ENCODE assay signal across 25 cellular contexts in the genomic region with DNA sequence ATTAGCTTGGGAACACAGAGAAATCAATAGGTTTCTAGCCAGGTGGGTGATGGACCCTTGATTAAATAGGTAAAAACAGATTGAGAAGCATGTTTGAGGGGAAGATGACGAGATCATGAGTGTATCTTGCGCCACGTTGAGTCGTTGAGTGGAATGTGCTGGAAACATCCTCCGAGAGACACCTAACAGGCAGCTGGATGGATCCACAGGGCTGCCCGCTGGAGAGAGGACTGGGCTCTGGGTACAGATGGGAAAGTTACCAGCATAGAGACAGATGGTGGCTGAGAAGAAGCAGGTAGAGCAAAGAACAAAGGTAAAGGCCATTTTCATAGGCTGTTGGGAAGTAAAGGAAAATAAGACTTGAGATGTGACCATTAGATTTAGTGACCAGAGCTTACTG. TPM values are rescaled to one million over a fixed set of nuclear protein-coding genes. Genes with fewer than 3 reads are reported as not detected.
A peak's percentile ranks its signal among the peaks of the same experiment; 100 is the strongest.
DNase-seq lines count a peak whose midpoint lies in the region; ATAC-seq, FAIRE-seq and TF ChIP-seq lines count a peak whose summit lies in the region.
"Had no signal": no experiment of that assay in that cellular context is flagged by ENCODE, and none has a peak within 500 bp of the region (broad histone marks: within the 10 kb centered on the region; RNA-seq: fewer than 3 reads in every experiment).

No MANE protein-coding gene starts in this region.

- H3K36me3 ChIP-seq in BLaER1 treated with 17β-estradiol and CSF1 and Interleukin-3, amounts not matched to agents 10 nM and 100 nM = peaks cover 0 to 43% (median 17%) of the 10 kb centered on the region in 11 experiments; a peak in 16 of 22 replicates
- H3K36me3 ChIP-seq: pancreas, right lobe of liver had no signal

- H3K36me3 Mint-ChIP-seq in activated CD8-positive, alpha-beta T cell treated with anti-CD3 and anti-CD28 coated beads for 36 hours (ENCODE audit: low read depth) = peaks cover 31% of the 10 kb centered on the region
- H3K36me3 Mint-ChIP-seq in effector memory CD8-positive, alpha-beta T cell (ENCODE audit: insufficient read depth) = peaks cover 2% of the 10 kb centered on the region

- no peak for TF ChIP-seq POLR2A in GM12892 (IDR thresholded peaks at IDR 0.05; ENCODE audit: low read depth, low read length)

- H3K9ac ChIP-seq in BLaER1 treated with 17β-estradiol and CSF1 and Interleukin-3, amounts not matched to agents 10 nM and 100 nM = peak overlapping the region in 7 of 11 experiments; percentile 43 to 75 (median 65); a peak in 8 of 22 replicates
- H3K9ac ChIP-seq: SK-N-SH had no signal

- no peaks in the 10 kb centered on the region for H3K27me3 Mint-ChIP-seq in activated CD8-positive, alpha-beta T cell treated with anti-CD3 and anti-CD28 coated beads for 36 hours
- peaks cover 0 to 10% of the 10 kb centered on the region in 2 donors for H3K27me3 Mint-ChIP-seq in effector memory CD8-positive, alpha-beta T cell
- H3K27me3 Mint-ChIP-seq: activated naive CD8-positive, alpha-beta T cell had no signal

- H3K9me3 ChIP-seq in BLaER1 treated with 17β-estradiol and CSF1 and Interleukin-3, amounts not matched to agents 10 nM and 100 nM (replicated peaks in 1 of 11) = no peaks in the 10 kb centered on the region
- H3K9me3 ChIP-seq: body of pancreas, pancreas, right lobe of liver, SK-N-SH, testis had no signal

- peak overlapping the region; percentile 50 to 95 (median 81); a peak in 20 of 22 replicates for H3K4me2 ChIP-seq in BLaER1 treated with 17β-estradiol and CSF1 and Interleukin-3, amounts not matched to agents 10 nM and 100 nM
- H3K4me2 ChIP-seq: SK-N-SH had no signal

- no peak for ATAC-seq in activated CD8-positive, alpha-beta T cell treated with anti-CD3 and anti-CD28 coated beads for 36 hours
- ATAC-seq in effector memory CD8-positive, alpha-beta T cell (replicated peaks) = no peak
- ATAC-seq in HG03520 (IDR thresholded peaks at IDR 0.05; ENCODE audit: unreplicated experiment) (no peak), HG02938 (IDR thresholded peaks at IDR 0.05; ENCODE audit: unreplicated experiment) (no peak)
- ATAC-seq: body of pancreas, HCT116 had no signal

- peaks cover 45% of the 10 kb centered on the region for H3K4me1 Mint-ChIP-seq in activated CD8-positive, alpha-beta T cell treated with anti-CD3 and anti-CD28 coated beads for 36 hours (ENCODE audit: low read depth)
- peaks cover 27 to 29% of the 10 kb centered on the region in 2 donors for H3K4me1 Mint-ChIP-seq in effector memory CD8-positive, alpha-beta T cell (ENCODE audit: low read depth in 2 of 2)

- H4K20me1 ChIP-seq in BLaER1 treated with 17β-estradiol and CSF1 and Interleukin-3, amounts not matched to agents 10 nM and 100 nM = 0 out of 22 replicates have a peak, but pooled peaks cover 0 to under 1% (median 0%) of the 10 kb centered on the region in 11 experiments

- DNase-seq in GM12892 (ENCODE audit: insufficient read length) (no peak), AG20443 (ENCODE audit: low spot score) (no peak)
- no peak for DNase-seq in activated CD8-positive, alpha-beta T cell treated with anti-CD3 and anti-CD28 coated beads for 36 hours
- DNase-seq in effector memory CD8-positive, alpha-beta T cell = no peak
- DNase-seq: activated CD4-positive, alpha-beta T cell treated with anti-CD3 and anti-CD28 coated beads for 1 hour; body of pancreas; DMS79 treated with DMSO at 0.1 percent for 48 hours; glutamatergic neuron; left cardiac atrium; mesenchymal stem cell; naive B cell; NCI-H1105; NCI-H2029 treated with DMSO at 0.1 percent for 48 hours; NCI-H446; pancreas; RPMI8226; SK-N-SH; testis had no signal

- no peaks in the 10 kb centered on the region for H3K9me3 Mint-ChIP-seq in activated CD8-positive, alpha-beta T cell treated with anti-CD3 and anti-CD28 coated beads for 36 hours
- H3K9me3 Mint-ChIP-seq in effector memory CD8-positive, alpha-beta T cell = no peaks in the 10 kb centered on the region
- H3K9me3 Mint-ChIP-seq: naive B cell had no signal

- POLR2A ChIA-PET in activated CD8-positive, alpha-beta T cell treated with anti-CD3 and anti-CD28 coated beads for 36 hours (lab: Charles Lee) = interaction anchor here (1.2 to 1.7 kb wide), 3 partner anchors 9 to 67 kb away, joined by 3 to 10 read pairs (median 3); no protein-coding TSS in a partner anchor

- no peak for TF ChIP-seq CTCF in activated CD8-positive, alpha-beta T cell treated with anti-CD3 and anti-CD28 coated beads for 36 hours (IDR thresholded peaks at IDR 0.05)

- H3K4me3 Mint-ChIP-seq in activated CD8-positive, alpha-beta T cell treated with anti-CD3 and anti-CD28 coated beads for 36 hours = peak overlapping the region; percentile 67
- H3K4me3 Mint-ChIP-seq in effector memory CD8-positive, alpha-beta T cell = peak overlapping the region; percentile 74 to 75

- peak overlapping the region in 10 of 11 experiments; percentile 56 to 85 (median 75); a peak in 19 of 22 replicates for H3K27ac ChIP-seq in BLaER1 treated with 17β-estradiol and CSF1 and Interleukin-3, amounts not matched to agents 10 nM and 100 nM
- H3K27ac ChIP-seq: body of pancreas, pancreas, right lobe of liver, testis had no signal

- intact Hi-C loops in activated CD8-positive, alpha-beta T cell treated with anti-CD3 and anti-CD28 coated beads for 36 hours (cut with micrococcal nuclease) = no loop called here

- CTCF ChIA-PET in activated CD8-positive, alpha-beta T cell treated with anti-CD3 and anti-CD28 coated beads for 36 hours (lab: Charles Lee) = interaction anchor here (0.8 to 1.7 kb wide), 6 partner anchors 15 to 206 kb away, joined by 3 to 6 read pairs (median 4); a partner anchor contains a TSS

- H3K27me3 ChIP-seq in BLaER1 treated with 17β-estradiol and CSF1 and Interleukin-3, amounts not matched to agents 10 nM and 100 nM = no peaks in the 10 kb centered on the region
- H3K27me3 ChIP-seq: body of pancreas, right lobe of liver, testis had no signal

- peak overlapping the region; percentile 97 for H3K27ac Mint-ChIP-seq in activated CD8-positive, alpha-beta T cell treated with anti-CD3 and anti-CD28 coated beads for 36 hours
- H3K27ac Mint-ChIP-seq in effector memory CD8-positive, alpha-beta T cell = peak overlapping the region; percentile 59 to 65
- H3K27ac Mint-ChIP-seq: activated naive CD8-positive, alpha-beta T cell had no signal

- peak; percentile 87 for FAIRE-seq in GM12892 (lab: Jason Lieb, UNC)
- FAIRE-seq: HTR-8/SVneo, pancreas had no signal

- H3K4me3 ChIP-seq in BLaER1 treated with 17β-estradiol and CSF1 and Interleukin-3, amounts not matched to agents 10 nM and 100 nM = 0 out of 20 replicates have a peak overlapping the region, but pooled peaks of 1 of the 10 experiments have one; percentile 33
- H3K4me3 ChIP-seq: body of pancreas, pancreas, right lobe of liver, testis had no signal

- H3K4me1 ChIP-seq in BLaER1 treated with 17β-estradiol and CSF1 and Interleukin-3, amounts not matched to agents 10 nM and 100 nM = peaks cover 15 to 100% (median 61%) of the 10 kb centered on the region in 10 experiments
- H3K4me1 ChIP-seq: body of pancreas, pancreas, right lobe of liver, testis had no signal

RNA-seq across cellular contexts. Expression of a gene that starts 15.6 kb away (rescaled TPM):
- 12.8 TPM for polyA plus RNA-seq in GM12892 (2012; ENCODE audit: missing spikeins)
- total RNA-seq in activated CD8-positive, alpha-beta T cell treated with anti-CD3 and anti-CD28 coated beads for 36 hours = 10 to 100 TPM; 52.6 to 61.3 TPM
